In genomic region chr2:166539340-166540162, GRCh38 we compare ENCODE assay signal across 8 cellular contexts. TPM values are rescaled to one million over a fixed set of nuclear protein-coding genes. Genes with fewer than 3 reads are reported as not detected.
DNase-seq lines count a peak whose midpoint lies in the region; ATAC-seq and TF ChIP-seq lines count a peak whose summit lies in the region.

No MANE protein-coding gene starts in this region.

- H3K4me3 Mint-ChIP-seq in activated naive CD8-positive, alpha-beta T cell treated with anti-CD3 and anti-CD28 coated beads, Interleukin-2, amount 10 ng/mL, durations not matched to agents 7 days and 5 days, result no peak overlapping the region

- H3K4me1 Mint-ChIP-seq in activated naive CD8-positive, alpha-beta T cell treated with anti-CD3 and anti-CD28 coated beads, Interleukin-2, amount 10 ng/mL, durations not matched to agents 7 days and 5 days, result peaks cover 3% of the 10 kb centered on the region

- H3K27me3 Mint-ChIP-seq in activated naive CD8-positive, alpha-beta T cell treated with anti-CD3 and anti-CD28 coated beads, Interleukin-2, amount 10 ng/mL, durations not matched to agents 7 days and 5 days, result peaks cover 3% of the 10 kb centered on the region

- no peaks in the 10 kb centered on the region for H3K9me3 Mint-ChIP-seq in activated naive CD8-positive, alpha-beta T cell treated with anti-CD3 and anti-CD28 coated beads, Interleukin-2, amount 10 ng/mL, durations not matched to agents 7 days and 5 days

- peak; percentile 92 for ATAC-seq in GM19328 (IDR thresholded peaks at IDR 0.05; ENCODE audit: unreplicated experiment)
- ATAC-seq in HG03139 (IDR thresholded peaks at IDR 0.05; ENCODE audit: unreplicated experiment), result peak; percentile 95
- peak; percentile 56 for ATAC-seq in activated naive CD8-positive, alpha-beta T cell treated with anti-CD3 and anti-CD28 coated beads, Interleukin-2, amount 10 ng/mL, durations not matched to agents 7 days and 5 days (ENCODE audit: low read depth)

- no peaks in the 10 kb centered on the region for H3K36me3 Mint-ChIP-seq in activated naive CD8-positive, alpha-beta T cell treated with anti-CD3 and anti-CD28 coated beads, Interleukin-2, amount 10 ng/mL, durations not matched to agents 7 days and 5 days

- POLR2A ChIA-PET in activated naive CD8-positive, alpha-beta T cell treated with anti-CD3 and anti-CD28 coated beads, Interleukin-2, amount 10 ng/mL, durations not matched to agents 7 days and 5 days (lab: Charles Lee), result no interaction called here

- no peak overlapping the region for H3K27ac ChIP-seq in right atrium auricular region

- peak; percentile 53 to 88 for TF ChIP-seq CTCF in right atrium auricular region (IDR thresholded peaks at IDR 0.05)

- no peaks in the 10 kb centered on the region for H3K27me3 ChIP-seq in right atrium auricular region

- H3K4me3 ChIP-seq in right atrium auricular region, result no peak overlapping the region

- no peaks in the 10 kb centered on the region for H3K9me3 ChIP-seq in right atrium auricular region

- no peaks in the 10 kb centered on the region for H3K4me1 ChIP-seq in right atrium auricular region

- peak; percentile 62 to 75 for DNase-seq in NCI-H446 (lab: John Stamatoyannopoulos, UW)
- DNase-seq in NCI-H446 treated with DMSO at 0.1 percent for 48 hours (lab: John Stamatoyannopoulos, UW), result no peak
- peak; percentile 68 for DNase-seq in NCI-H2171 treated with DMSO at 0.1 percent for 48 hours (lab: John Stamatoyannopoulos, UW)
- no peak for DNase-seq in activated naive CD8-positive, alpha-beta T cell treated with anti-CD3 and anti-CD28 coated beads, Interleukin-2, amount 10 ng/mL, durations not matched to agents 7 days and 5 days
- DNase-seq in right atrium auricular region (ENCODE audit: low spot score), result no peak
- DNase-seq in renal cortical epithelial cell (ENCODE audit: low read depth), result peak; percentile 65

- H3K27ac Mint-ChIP-seq in activated naive CD8-positive, alpha-beta T cell treated with anti-CD3 and anti-CD28 coated beads, Interleukin-2, amount 10 ng/mL, durations not matched to agents 7 days and 5 days, result no peak overlapping the region

- no peaks in the 10 kb centered on the region for H3K36me3 ChIP-seq in right atrium auricular region

RNA-seq across cellular contexts. Expression of gene SCN7A, which starts 45.5 kb away (rescaled TPM):
- total RNA-seq in activated naive CD8-positive, alpha-beta T cell treated with anti-CD3 and anti-CD28 coated beads, Interleukin-2, amount 10 ng/mL, durations not matched to agents 7 days and 5 days, result not detected
- total RNA-seq in right atrium auricular region (10 to 100 TPM in 1 of 2 donors, 1 to 10 TPM in 1; 6.2 to 30.6 TPM), renal cortical epithelial cell (under 0.01 and 1.8 TPM in 2 replicates)

Comparison
In these comparisons a context has a peak if more than half of its experiments do, and no peak if none do; other contexts are left out.
1. DNase-seq: peak in NCI-H446 (2 of 2), NCI-H2171 treated with DMSO at 0.1 percent for 48 hours (single experiment) and renal cortical epithelial cell (single experiment); none in NCI-H446 treated with DMSO at 0.1 percent for 48 hours (single experiment), activated naive CD8-positive, alpha-beta T cell treated with anti-CD3 and anti-CD28 coated beads, Interleukin-2, amount 10 ng/mL, durations not matched to agents 7 days and 5 days (single experiment) and right atrium auricular region (single experiment).
2. Peak in every context shown above with its lines, with median percentiles within 50 percentile points of each other: ATAC-seq.